Comparison of ENCODE assay signal across 14 cellular contexts in the genomic region with DNA sequence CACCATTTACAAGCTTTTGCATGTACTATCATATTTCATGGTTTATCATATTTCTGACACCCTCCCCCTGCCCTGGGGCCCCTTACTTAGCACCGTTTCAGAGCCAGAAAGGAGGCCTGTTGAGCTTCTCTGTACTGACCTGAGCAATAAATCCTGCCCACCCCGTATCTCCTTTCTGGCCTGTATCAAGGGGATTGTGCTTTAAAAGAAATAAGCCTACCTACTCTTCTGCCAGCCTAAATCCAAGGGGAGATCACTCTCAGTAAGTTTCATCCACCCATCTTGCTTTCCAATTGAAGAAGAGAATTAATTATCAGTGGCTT. TPM values are rescaled to one million over a fixed set of nuclear protein-coding genes. Genes with fewer than 3 reads are reported as not detected.
DNase-seq lines count a peak whose midpoint lies in the region; ATAC-seq, FAIRE-seq and TF ChIP-seq lines count a peak whose summit lies in the region.
"Had no signal": no experiment of that assay in that cellular context is flagged by ENCODE, and none has a peak within 500 bp of the region (broad histone marks: within the 10 kb centered on the region; RNA-seq: fewer than 3 reads in every experiment).

No MANE protein-coding gene starts in this region.

- no peak for TF ChIP-seq RAD21 in HepG2 (CRISPR knock-in tag; IDR thresholded peaks at IDR 0.05)

- peak overlapping the region; percentile 64 for H2BK5ac ChIP-seq in mesendoderm (ENCODE audit: low read length)

- TF ChIP-seq EP300 in HepG2 (IDR thresholded peaks at IDR 0.05; ENCODE audit: low read depth in 2 of 2, low read length in 2 of 2): no peak
- no peak for TF ChIP-seq EP300 in HepG2 (CRISPR knock-in tag; IDR thresholded peaks at IDR 0.05; ENCODE audit: borderline replicate concordance)

- TF ChIP-seq POLR2A in HepG2 (IDR thresholded peaks at IDR 0.05; ENCODE audit: insufficient read depth in 1 of 2, low read depth in 2 of 2, low read length in 2 of 2): no peak
- TF ChIP-seq POLR2A in right lobe of liver (IDR thresholded peaks at IDR 0.05): no peak

- POLR2A ChIA-PET in HepG2 (lab: Yijun Ruan, JAX): interaction anchor here (1.8 kb wide), 1 partner anchor 51 kb away, joined by 11 read pairs; no protein-coding TSS in a partner anchor

- H3K4me3 Mint-ChIP-seq in astrocyte (ENCODE audit: unreplicated experiment): no peak overlapping the region
- H3K4me3 Mint-ChIP-seq in type B pancreatic cell: no peak overlapping the region
- H3K4me3 Mint-ChIP-seq: CD4-positive, CD25-positive, alpha-beta regulatory T cell had no signal

- H2AFZ ChIP-seq in HepG2 (ENCODE audit: low read length) (no peak overlapping the region), astrocyte (ENCODE audit: low read depth, low read length) (no peak overlapping the region)

- H3K36me3 ChIP-seq in HepG2 (replicated peaks in 1 of 2; ENCODE audit: control insufficient read depth in 1 of 2, insufficient read depth in 2 of 2, low read length in 2 of 2) (no peaks in the 10 kb centered on the region), right lobe of liver (no peaks in the 10 kb centered on the region), astrocyte (ENCODE audit: insufficient read depth, low read length) (no peaks in the 10 kb centered on the region), mesendoderm (ENCODE audit: control insufficient read depth, insufficient read depth, low read length) (no peaks in the 10 kb centered on the region)
- H3K36me3 ChIP-seq: BE2C had no signal

- peaks cover 2% of the 10 kb centered on the region for H3K36me3 Mint-ChIP-seq in astrocyte (ENCODE audit: low read depth, unreplicated experiment)
- H3K36me3 Mint-ChIP-seq in type B pancreatic cell: no peaks in the 10 kb centered on the region
- H3K36me3 Mint-ChIP-seq: CD4-positive, CD25-positive, alpha-beta regulatory T cell had no signal

- H3K27ac ChIP-seq in HepG2 (ENCODE audit: extremely low read length, insufficient read depth, low read length) (no peak overlapping the region), right lobe of liver (no peak overlapping the region), astrocyte (ENCODE audit: low read depth, low read length) (no peak overlapping the region), mesendoderm (ENCODE audit: low read depth, low read length) (no peak overlapping the region)

- TF ChIP-seq CTCF in HepG2 (CRISPR knock-in tag; IDR thresholded peaks at IDR 0.05) (no peak), right lobe of liver (IDR thresholded peaks at IDR 0.05) (no peak), astrocyte (IDR thresholded peaks at IDR 0.05; ENCODE audit: insufficient read depth, low read depth, low read length) (no peak), type B pancreatic cell (conservative IDR thresholded peaks at IDR 0.05) (no peak)

- H3K18ac ChIP-seq in mesendoderm (ENCODE audit: low read length): peak overlapping the region; percentile 13

- H4K8ac ChIP-seq in mesendoderm (ENCODE audit: low read depth, low read length): no peak overlapping the region

- intact Hi-C loops in HepG2 (cut with micrococcal nuclease; ENCODE audit: unreplicated experiment): loop anchor here (1.0 to 5.0 kb wide), 7 partner anchors 52 to 803 kb away; a partner anchor contains a TSS
- intact Hi-C loops in right lobe of liver (cut with DNase I): no loop called here

- H3K4ac ChIP-seq in mesendoderm (ENCODE audit: low read depth, low read length): no peak overlapping the region

- H3K27me3 ChIP-seq in HepG2 (ENCODE audit: control insufficient read depth in 1 of 2, insufficient read depth in 2 of 2, low read length in 2 of 2) (no peaks in the 10 kb centered on the region), right lobe of liver (no peaks in the 10 kb centered on the region), astrocyte (ENCODE audit: insufficient read depth, low read length) (no peaks in the 10 kb centered on the region), mesendoderm (ENCODE audit: insufficient read depth, low read length, poor library complexity) (no peaks in the 10 kb centered on the region)
- H3K27me3 ChIP-seq: BE2C had no signal

- no peak overlapping the region for H4K5ac ChIP-seq in mesendoderm (ENCODE audit: low read length)

- H3K79me2 ChIP-seq in HepG2 (ENCODE audit: insufficient read depth, low read length): no peaks in the 10 kb centered on the region
- H3K79me2 ChIP-seq in astrocyte (ENCODE audit: insufficient read depth, low read length): no peaks in the 10 kb centered on the region
- H3K79me2 ChIP-seq in mesendoderm (ENCODE audit: control insufficient read depth, insufficient read depth, low read length): no peaks in the 10 kb centered on the region

- no peaks in the 10 kb centered on the region for H3K27me3 Mint-ChIP-seq in astrocyte (ENCODE audit: low read depth, unreplicated experiment)
- peaks cover 10% of the 10 kb centered on the region for H3K27me3 Mint-ChIP-seq in type B pancreatic cell

- FAIRE-seq in HepG2 (lab: Jason Lieb, UNC) (no peak), astrocyte (lab: Jason Lieb, UNC) (no peak), urothelium cell line (lab: Jason Lieb, UNC) (no peak)

- H3K27ac Mint-ChIP-seq in astrocyte (ENCODE audit: unreplicated experiment) (peak overlapping the region; percentile 8), type B pancreatic cell (no peak overlapping the region)
- H3K27ac Mint-ChIP-seq: CD4-positive, CD25-positive, alpha-beta regulatory T cell had no signal

- no peak overlapping the region for H2AK5ac ChIP-seq in mesendoderm (ENCODE audit: low read length)

- H3K9ac ChIP-seq in HepG2 (ENCODE audit: insufficient read depth, low read depth, low read length) (no peak overlapping the region), astrocyte (ENCODE audit: low read length) (no peak overlapping the region), mesendoderm (ENCODE audit: low read length) (no peak overlapping the region)

- H3K4me2 ChIP-seq in HepG2 (ENCODE audit: low read depth, low read length) (peak overlapping the region; percentile 45), astrocyte (ENCODE audit: low read length) (no peak overlapping the region), mesendoderm (ENCODE audit: low read length) (no peak overlapping the region)

- in situ Hi-C loops in HepG2 (cut with HindIII; ENCODE audit: extremely low pct_ligation_motif_present, low pct_unique_long_range_greater_than_20kb): loop anchor here (5.0 to 25.0 kb wide), 2 partner anchors 636 to 791 kb away; no protein-coding TSS in a partner anchor

- ATAC-seq in HepG2 (peak; percentile 59), right lobe of liver (no peak)

- DNase-seq in HepG2 (ENCODE audit: low spot score) (no peak), right lobe of liver (no peak), astrocyte (ENCODE audit: low read depth) (no peak), mesendoderm (no peak), cerebellum (ENCODE audit: low spot score) (no peak), urothelium cell line (ENCODE audit: low spot score) (no peak), type B pancreatic cell (ENCODE audit: extremely low spot score, unreplicated experiment) (no peak), cortex of kidney (lab: John Stamatoyannopoulos, UW) (no peak)
- DNase-seq: NCI-H1417 treated with DMSO at 0.1 percent for 48 hours; NCI-H187 treated with DMSO at 0.1 percent for 48 hours; NK-92 treated with Interleukin-12 subunit alpha and Interleukin-12 subunit beta, amount 100 ng/mL, for 24 hours; SIG-M5 had no signal

- H2BK120ac ChIP-seq in mesendoderm (ENCODE audit: low read depth, low read length): peak overlapping the region; percentile 35

- no TSS peak for BruUV-seq in HepG2 (replicated peaks; lab: Mats Ljungman, UMichigan)

- WGBS in HepG2 (ENCODE audit: low lambda C conversion rate): 33% methylated on average over 2 of the region's 2 CpGs
- WGBS in right lobe of liver (ENCODE audit: insufficient coverage, low coverage, low lambda C conversion rate, missing lambda C conversion rate): 76% methylated on average over 2 of the region's 2 CpGs
- no CpG with 5 or more reads among the region's 2 CpGs for WGBS in mesendoderm (ENCODE audit: extremely low coverage, insufficient coverage, low lambda C conversion rate)

- peaks cover 36% of the 10 kb centered on the region for H3K4me1 ChIP-seq in HepG2 (ENCODE audit: insufficient read depth, low read length)
- H3K4me1 ChIP-seq in right lobe of liver: peaks cover 0 to 7% (median 3%) of the 10 kb centered on the region in 4 donors
- peaks cover 20% of the 10 kb centered on the region for H3K4me1 ChIP-seq in astrocyte (ENCODE audit: insufficient read depth, low read length)
- peaks cover 9% of the 10 kb centered on the region for H3K4me1 ChIP-seq in mesendoderm (ENCODE audit: control insufficient read depth, low read depth, low read length)

- no peaks in the 10 kb centered on the region for H3K79me1 ChIP-seq in mesendoderm (ENCODE audit: low read length)

- H3K23ac ChIP-seq in mesendoderm (ENCODE audit: low read length): peak overlapping the region; percentile 68

- H3K4me1 Mint-ChIP-seq in astrocyte (ENCODE audit: low read depth, unreplicated experiment): peaks cover 38% of the 10 kb centered on the region
- peaks cover 4% of the 10 kb centered on the region for H3K4me1 Mint-ChIP-seq in type B pancreatic cell (ENCODE audit: unreplicated experiment)
- H3K4me1 Mint-ChIP-seq: CD4-positive, CD25-positive, alpha-beta regulatory T cell had no signal

- no peaks in the 10 kb centered on the region for H4K20me1 ChIP-seq in HepG2 (ENCODE audit: insufficient read depth, low read length)
- no peaks in the 10 kb centered on the region for H4K20me1 ChIP-seq in astrocyte (ENCODE audit: insufficient read depth, low read length)

- H3K9me3 ChIP-seq in HepG2 (ENCODE audit: low read length) (no peaks in the 10 kb centered on the region), right lobe of liver (no peaks in the 10 kb centered on the region), astrocyte (ENCODE audit: insufficient read depth, low read depth, low read length) (no peaks in the 10 kb centered on the region)
- H3K9me3 ChIP-seq: BE2C had no signal

- H3K4me3 ChIP-seq in HepG2 (replicated peaks in 1 of 3; ENCODE audit: insufficient read depth in 1 of 3, low read depth in 2 of 3, low read length in 3 of 3): peak overlapping the region in 1 of 3 experiments; percentile 9; a peak in 1 of 6 replicates
- no peak overlapping the region for H3K4me3 ChIP-seq in right lobe of liver
- H3K4me3 ChIP-seq in astrocyte (ENCODE audit: insufficient read depth, low read depth, low read length): no peak overlapping the region
- H3K4me3 ChIP-seq in mesendoderm (ENCODE audit: low read length): no peak overlapping the region

- H2BK15ac ChIP-seq in mesendoderm (replicated peaks; ENCODE audit: low read depth): peak overlapping the region; percentile 98

- CTCF ChIA-PET in HepG2 (lab: Yijun Ruan, JAX; ENCODE audit: low intra/inter-chr PET ratio, low total read pairs): interaction anchor here (1.1 to 1.7 kb wide), 4 partner anchors 445 to 803 kb away, joined by 3 to 9 read pairs (median 4); no protein-coding TSS in a partner anchor

- peak overlapping the region; percentile 40 for H3K56ac ChIP-seq in mesendoderm (ENCODE audit: low read length)

- H3K9me3 Mint-ChIP-seq in astrocyte (ENCODE audit: unreplicated experiment) (peaks cover 2% of the 10 kb centered on the region), type B pancreatic cell (no peaks in the 10 kb centered on the region)
- H3K9me3 Mint-ChIP-seq: CD4-positive, CD25-positive, alpha-beta regulatory T cell had no signal

RNA-seq across cellular contexts. Expression of a gene that starts 54.0 kb away (rescaled TPM):
- total RNA-seq in HepG2 (2016; rRNA removed; fragmentation: Illumina TruSeq; extraction: Trizol) (21.2 and 38.6 TPM in 2 replicates), right lobe of liver (10 to 100 TPM; 13.1 to 28.2 (median 15.3) TPM), astrocyte (39.1 and 57.1 TPM in 2 replicates), cerebellum (12.4 TPM), type B pancreatic cell (ENCODE audit: low replicate concordance) (2.5 and 7.6 TPM in 2 replicates)
- 18.7 and 19.2 TPM in 2 replicates for total RNA-seq in HepG2 (2016; cell fraction: cytosol; rRNA removed; fragmentation: Illumina TruSeq; extraction: Trizol; ENCODE audit: low read depth)
- total RNA-seq in HepG2 (2016; cell fraction: insoluble cytoplasmic fraction; rRNA removed; fragmentation: Illumina TruSeq; extraction: Trizol): 18.4 and 42.7 TPM in 2 replicates
- 25.9 and 27.5 TPM in 2 replicates for total RNA-seq in HepG2 (2016; cell fraction: membrane; rRNA removed; fragmentation: Illumina TruSeq; extraction: Trizol)
- total RNA-seq in HepG2 (2016; cell fraction: nucleus; rRNA removed; fragmentation: Illumina TruSeq; extraction: Trizol): 50.2 and 51.1 TPM in 2 replicates
- 136 and 141 TPM in 2 replicates for polyA plus RNA-seq in HepG2 (2011; rRNA removed)
- 76.2 and 118 TPM in 2 replicates for polyA plus RNA-seq in HepG2 (2011; cell fraction: cytosol; rRNA removed)
- polyA plus RNA-seq in HepG2 (2011; cell fraction: nucleus; rRNA removed): 165 and 188 TPM in 2 replicates
- polyA plus RNA-seq in HepG2 (2012): 255 and 298 TPM in 2 replicates
- polyA plus RNA-seq in HepG2 (2016; cell fraction: cytosol; fragmentation: Illumina TruSeq; extraction: Trizol; ENCODE audit: low read depth): 25.3 and 25.6 TPM in 2 replicates
- 21.2 and 23.0 TPM in 2 replicates for polyA plus RNA-seq in HepG2 (2016; cell fraction: insoluble cytoplasmic fraction; fragmentation: Illumina TruSeq; extraction: Trizol; ENCODE audit: low read depth)
- 20.2 and 27.0 TPM in 2 replicates for polyA plus RNA-seq in HepG2 (2016; cell fraction: membrane; fragmentation: Illumina TruSeq; extraction: Trizol; ENCODE audit: low read depth)
- polyA plus RNA-seq in HepG2 (2016; cell fraction: nucleus; fragmentation: Illumina TruSeq; extraction: Trizol; ENCODE audit: insufficient read depth, low read depth): 94.2 and 108 TPM in 2 replicates
- 0.61 and 57.6 TPM in 2 replicates for polyA minus RNA-seq in HepG2 (2011; rRNA and poly(A)+ RNA removed; ENCODE audit: low replicate concordance)
- 48.9 and 60.8 TPM in 2 replicates for polyA minus RNA-seq in HepG2 (2011; cell fraction: cytosol; rRNA and poly(A)+ RNA removed)
- 70.6 and 93.7 TPM in 2 replicates for polyA minus RNA-seq in HepG2 (2011; cell fraction: nucleus; rRNA and poly(A)+ RNA removed)
- 89.5 TPM for polyA plus RNA-seq in mesendoderm (2013, experiment 1 of 2)
- polyA plus RNA-seq in mesendoderm (2013, experiment 2 of 2): 99.0 TPM
- total RNA-seq: CD4-positive, CD25-positive, alpha-beta regulatory T cell had no signal
